16 cellular contexts compared by ENCODE assay signal in genomic region chr11:62400281-62400680, GRCh38. TPM values are rescaled to one million over a fixed set of nuclear protein-coding genes. Genes with fewer than 3 reads are reported as not detected.
DNase-seq lines count a peak whose midpoint lies in the region; ATAC-seq and TF ChIP-seq lines count a peak whose summit lies in the region.
"Had no signal": no experiment of that assay in that cellular context is flagged by ENCODE, and none has a peak within 500 bp of the region (broad histone marks: within the 10 kb centered on the region; RNA-seq: fewer than 3 reads in every experiment).

No MANE protein-coding gene starts in this region.

- ATAC-seq in upper lobe of left lung (ENCODE audit: low FRiP score in 2 of 2) (no peak), HG02571 (IDR thresholded peaks at IDR 0.05; ENCODE audit: unreplicated experiment) (no peak)
- ATAC-seq: activated CD8-positive, alpha-beta memory T cell treated with anti-CD3 and anti-CD28 coated beads, Interleukin-2, amount 10 ng/mL, durations not matched to agents 7 days and 5 days had no signal

- no peaks in the 10 kb centered on the region for H3K36me3 Mint-ChIP-seq in MCF 10A (ENCODE audit: insufficient read depth, unreplicated experiment)
- H3K36me3 Mint-ChIP-seq: activated CD8-positive, alpha-beta memory T cell treated with anti-CD3 and anti-CD28 coated beads, Interleukin-2, amount 10 ng/mL, durations not matched to agents 7 days and 5 days had no signal

- H3K4me3 ChIP-seq in breast epithelium (no peak overlapping the region), esophagus squamous epithelium (no peak overlapping the region), upper lobe of left lung (no peak overlapping the region)

- BruUV-seq in MCF 10A (replicated peaks; lab: Mats Ljungman, UMichigan), result no TSS peak

- no peak overlapping the region for H3K27ac Mint-ChIP-seq in MCF 10A (ENCODE audit: low read depth, unreplicated experiment)
- H3K27ac Mint-ChIP-seq: activated B cell treated with CpG ODN at 0.5 μM for 24 hours; activated CD8-positive, alpha-beta memory T cell treated with anti-CD3 and anti-CD28 coated beads, Interleukin-2, amount 10 ng/mL, durations not matched to agents 7 days and 5 days had no signal

- POLR2A ChIA-PET in MCF 10A (lab: Yijun Ruan, JAX), result interaction anchor here (0.6 to 1.9 kb wide), 3 partner anchors 11 to 831 kb away, joined by 3 to 6 read pairs (median 6); no protein-coding TSS in a partner anchor

- no peaks in the 10 kb centered on the region for H3K27me3 Mint-ChIP-seq in MCF 10A (ENCODE audit: insufficient read depth, unreplicated experiment)
- H3K27me3 Mint-ChIP-seq: activated CD8-positive, alpha-beta memory T cell treated with anti-CD3 and anti-CD28 coated beads, Interleukin-2, amount 10 ng/mL, durations not matched to agents 7 days and 5 days had no signal

- intact Hi-C loops in breast epithelium (cut with DNase I; ENCODE audit: low total_unique reads) (no loop called here), MCF 10A (cut with micrococcal nuclease) (no loop called here), esophagus squamous epithelium (cut with DNase I) (no loop called here), posterior vena cava (cut with DNase I) (no loop called here)

- H3K27ac ChIP-seq in breast epithelium, result peak overlapping the region; percentile 89 to 97
- peak overlapping the region; percentile 80 to 91 (median 90) for H3K27ac ChIP-seq in esophagus squamous epithelium
- H3K27ac ChIP-seq in upper lobe of left lung, result peak overlapping the region; percentile 42 to 79 (median 74)

- H3K27me3 ChIP-seq in breast epithelium, result no peaks in the 10 kb centered on the region
- H3K27me3 ChIP-seq in esophagus squamous epithelium, result no peaks in the 10 kb centered on the region
- H3K27me3 ChIP-seq in upper lobe of left lung, result no peaks in the 10 kb centered on the region

- H3K4me1 ChIP-seq in breast epithelium (peaks cover 18 to 41% of the 10 kb centered on the region in 2 donors), esophagus squamous epithelium (peaks cover 63 to 89% (median 65%) of the 10 kb centered on the region in 3 donors), upper lobe of left lung (peaks cover 37 to 48% (median 45%) of the 10 kb centered on the region in 4 donors)

- H3K4me3 Mint-ChIP-seq in MCF 10A (ENCODE audit: unreplicated experiment), result no peak overlapping the region
- H3K4me3 Mint-ChIP-seq: activated B cell treated with CpG ODN at 0.5 μM for 24 hours; activated CD8-positive, alpha-beta memory T cell treated with anti-CD3 and anti-CD28 coated beads, Interleukin-2, amount 10 ng/mL, durations not matched to agents 7 days and 5 days had no signal

- TF ChIP-seq POLR2A in breast epithelium (IDR thresholded peaks at IDR 0.05), result no peak
- no peak for TF ChIP-seq POLR2A in esophagus squamous epithelium (IDR thresholded peaks at IDR 0.05)
- TF ChIP-seq POLR2A in upper lobe of left lung (IDR thresholded peaks at IDR 0.05), result no peak

- no peaks in the 10 kb centered on the region for H3K9me3 Mint-ChIP-seq in MCF 10A (ENCODE audit: unreplicated experiment)
- H3K9me3 Mint-ChIP-seq: activated B cell treated with CpG ODN at 0.5 μM for 24 hours had no signal

- WGBS in esophagus squamous epithelium, 2 donors, result 43 to 54% methylated on average over 5 to 6 of the region's 6 CpGs
- 63 to 77% methylated on average over 6 of the region's 6 CpGs for WGBS in upper lobe of left lung, 2 donors

- DNase-seq in breast epithelium (ENCODE audit: low spot score in 2 of 2), result peak in 1 of 2 donors; percentile 25
- DNase-seq in MCF 10A (ENCODE audit: unreplicated experiment), result no peak
- DNase-seq in esophagus squamous epithelium (lab: John Stamatoyannopoulos, UW), result no peak
- peak; percentile 79 for DNase-seq in posterior vena cava (ENCODE audit: low spot score)
- DNase-seq in upper lobe of left lung, result no peak
- no peak for DNase-seq in SHP77 treated with DMSO at 0.1 percent for 48 hours (lab: John Stamatoyannopoulos, UW)
- DNase-seq in GM19240 (ENCODE audit: insufficient read length, low spot score), result no peak
- DNase-seq: activated B cell treated with CpG ODN at 0.5 μM for 24 hours; activated CD8-positive, alpha-beta memory T cell treated with anti-CD3 and anti-CD28 coated beads, Interleukin-2, amount 10 ng/mL, durations not matched to agents 7 days and 5 days; activated naive CD4-positive, alpha-beta T cell treated with Interleukin-2 at 50 U/mL for 16 hours; stimulated activated naive CD4-positive, alpha-beta T cell had no signal

- H3K4me1 Mint-ChIP-seq in MCF 10A (ENCODE audit: insufficient read depth, unreplicated experiment), result peaks cover 2% of the 10 kb centered on the region

- TF ChIP-seq CTCF in breast epithelium (IDR thresholded peaks at IDR 0.05) (no peak), MCF 10A (IDR thresholded peaks at IDR 0.05; ENCODE audit: unreplicated experiment) (no peak), esophagus squamous epithelium (IDR thresholded peaks at IDR 0.05) (no peak), upper lobe of left lung (IDR thresholded peaks at IDR 0.05) (no peak)

- CTCF ChIA-PET in MCF 10A (lab: Yijun Ruan, JAX), result interaction anchor here (0.6 to 2.8 kb wide), 8 partner anchors 8 to 234 kb away, joined by 3 to 12 read pairs (median 4); no protein-coding TSS in a partner anchor

- H3K36me3 ChIP-seq in breast epithelium (no peaks in the 10 kb centered on the region), esophagus squamous epithelium (no peaks in the 10 kb centered on the region), upper lobe of left lung (no peaks in the 10 kb centered on the region)

- no peaks in the 10 kb centered on the region for H3K9me3 ChIP-seq in breast epithelium
- no peaks in the 10 kb centered on the region for H3K9me3 ChIP-seq in esophagus squamous epithelium
- no peaks in the 10 kb centered on the region for H3K9me3 ChIP-seq in upper lobe of left lung

- no peak for TF ChIP-seq EP300 in upper lobe of left lung (IDR thresholded peaks at IDR 0.05)

RNA-seq across cellular contexts. Expression of gene SCGB1A1, which starts 18.6 kb away (rescaled TPM):
- not detected for total RNA-seq in breast epithelium
- not detected in 2 replicates for total RNA-seq in MCF 10A (2022)
- total RNA-seq in esophagus squamous epithelium, result 1 to 10 TPM in 2 of 4 donors, not detected in 2; 5.9 to 6.6 TPM
- not detected for total RNA-seq in posterior vena cava
- 1,000 to 10,000 TPM in 4 of 6 donors, 100 to 1,000 TPM in 1, 10 to 100 TPM in 1; 85.4 to 2,572 (median 1,269) TPM for total RNA-seq in upper lobe of left lung
- total RNA-seq: A673; activated B cell treated with CpG ODN at 0.5 μM for 24 hours; activated CD8-positive, alpha-beta memory T cell treated with anti-CD3 and anti-CD28 coated beads, Interleukin-2, amount 10 ng/mL, durations not matched to agents 7 days and 5 days; dermis microvascular lymphatic vessel endothelial cell; G401; mesenteric fat pad had no signal

Comparison
In these comparisons a context has a peak if more than half of its experiments do, and no peak if none do; other contexts are left out.
1. RNA of gene SCGB1A1, which starts 18.6 kb away (total RNA-seq): 85.4 to 2,572 TPM in upper lobe of left lung; 5.9 to 6.6 TPM in esophagus squamous epithelium, not detected in breast epithelium, not detected in MCF 10A and not detected in posterior vena cava; every median in the first group is over 10 times any median in the second.
2. Peak in every context shown above with its lines, with median percentiles within 50 percentile points of each other: H3K27ac ChIP-seq.